8 cellular contexts compared by ENCODE assay signal in the genomic region with DNA sequence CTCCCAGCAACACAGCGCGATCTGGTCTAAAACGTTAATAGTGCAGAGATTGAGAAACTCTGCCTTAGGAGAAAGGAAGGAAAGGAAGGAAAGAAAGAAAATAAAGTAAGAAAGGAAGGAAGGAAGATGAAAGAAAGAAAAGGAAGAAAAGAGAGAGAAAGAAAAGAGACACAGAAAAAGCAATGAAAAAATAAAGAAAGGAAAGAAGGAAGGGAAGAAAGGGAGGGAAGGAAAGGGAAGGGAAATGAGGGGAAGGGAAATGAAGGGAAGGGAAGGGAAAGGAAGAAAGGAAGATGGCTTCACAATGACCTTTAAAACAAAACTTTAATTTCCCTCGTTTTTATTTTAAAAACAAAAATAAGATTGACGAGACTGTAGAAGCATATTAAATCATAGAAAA.
"Had no signal": no experiment of that assay in that cellular context is flagged by ENCODE, and none has a peak within 500 bp of the region (broad histone marks: within the 10 kb centered on the region; RNA-seq: fewer than 3 reads in every experiment).

No MANE protein-coding gene starts in this region.

- H3K4me3 ChIP-seq: GM12878 had no signal

- ATAC-seq: GM12878 had no signal

- FAIRE-seq: G401.6, GM12878, GM12891, GM12892, GM18507, GM19239 had no signal

- DNase-seq: GDM1, GF-D8 had no signal
